ENCODE assay signal across 6 cellular contexts in genomic region chr3:136551530-136551929, GRCh38.
DNase-seq lines count a peak whose midpoint lies in the region; ATAC-seq, FAIRE-seq and TF ChIP-seq lines count a peak whose summit lies in the region.
"Not testable (repeated sequence)": the region's sequence is repeated elsewhere in the genome, so short reads cannot be mapped to it uniquely, and the experiment has no call there.

No MANE protein-coding gene starts in this region.

- H3K4me2 ChIP-seq in H1 (ENCODE audit: insufficient read depth in 1 of 2, low read depth in 2 of 2, low read length in 2 of 2): not testable (repeated sequence)

- not testable (repeated sequence) for H3K36me3 ChIP-seq in H1 (ENCODE audit: control insufficient read depth in 2 of 4, insufficient read depth in 4 of 4, low read length in 3 of 4)

- DNase-seq in GM18507 (ENCODE audit: extremely low spot score, insufficient read length, low read depth); WTC11 (ENCODE audit: low spot score); central memory CD8-positive, alpha-beta T cell (ENCODE audit: low spot score in 2 of 2); H1 (ENCODE audit: low read depth in 1 of 2, low spot score in 2 of 2); natural killer cell: not testable (repeated sequence)
- peak; percentile 36 for DNase-seq in NCI-H1436 (lab: John Stamatoyannopoulos, UW)

- not testable (repeated sequence) for ATAC-seq in WTC11; central memory CD8-positive, alpha-beta T cell (replicated peaks; ENCODE audit: extremely low read depth, poor library complexity, severe bottlenecking); natural killer cell

- not testable (repeated sequence) for H3K27me3 Mint-ChIP-seq in WTC11 (ENCODE audit: low read depth); central memory CD8-positive, alpha-beta T cell; natural killer cell (ENCODE audit: low read depth in 2 of 2)

- H3K23me2 ChIP-seq in H1 (ENCODE audit: low read depth, low read length): not testable (repeated sequence)

- POLR2A ChIA-PET in WTC11 (lab: Charles Lee); H1 (lab: Charles Lee; ENCODE audit: partially characterized antibody): not testable (repeated sequence)

- H3K36me3 Mint-ChIP-seq in WTC11, natural killer cell: not testable (repeated sequence)
- peaks cover 13% of the 10 kb centered on the region for H3K36me3 Mint-ChIP-seq in central memory CD8-positive, alpha-beta T cell (ENCODE audit: insufficient read depth)

- H2BK5ac ChIP-seq in H1 (ENCODE audit: low read depth, low read length): not testable (repeated sequence)

- not testable (repeated sequence) for H3K79me2 ChIP-seq in H1 (ENCODE audit: control insufficient read depth in 1 of 2, insufficient read depth in 2 of 2, low read length in 2 of 2)

- CTCF ChIA-PET in WTC11 (lab: Charles Lee); H1 (lab: Charles Lee; ENCODE audit: partially characterized antibody): not testable (repeated sequence)

- H3K4me3 Mint-ChIP-seq in WTC11; central memory CD8-positive, alpha-beta T cell; natural killer cell: not testable (repeated sequence)

- H2AK5ac ChIP-seq in H1 (ENCODE audit: low read depth, low read length): not testable (repeated sequence)

- not testable (repeated sequence) for H3K4me3 ChIP-seq in H1 (ENCODE audit: extremely low read depth in 1 of 4, insufficient read depth in 2 of 4, low read depth in 3 of 4, low read length in 4 of 4)

- TF ChIP-seq RAD21 in H1 (IDR thresholded peaks at IDR 0.05 in 1 of 2, conservative IDR thresholded peaks at IDR 0.05 in 1 of 2; ENCODE audit: low read depth in 2 of 2, low read length in 2 of 2): not testable (repeated sequence)

- 100% methylated on average over 2 of the region's 2 CpGs; no CpG with 5 or more reads in 1 of the 2 experiments for WGBS in H1 (ENCODE audit: extremely low coverage in 1 of 2, insufficient coverage in 1 of 2, insufficient read length in 1 of 2, insufficient replicate concordance in 2 of 2, low coverage in 1 of 2, low lambda C conversion rate in 2 of 2, missing lambda C conversion rate in 1 of 2), 2 experiments

- not testable (repeated sequence) for TF ChIP-seq CTCF in WTC11 (IDR thresholded peaks at IDR 0.05); H1 (IDR thresholded peaks at IDR 0.05; ENCODE audit: control extremely low read depth in 1 of 3, insufficient read depth in 1 of 3, low read depth in 1 of 3, low read length in 3 of 3); natural killer cell (IDR thresholded peaks at IDR 0.05)

- TF ChIP-seq EP300 in H1 (IDR thresholded peaks at IDR 0.05; ENCODE audit: borderline replicate concordance in 1 of 2, low read depth in 2 of 2, low read length in 2 of 2): not testable (repeated sequence)

- not testable (repeated sequence) for H3K18ac ChIP-seq in H1 (ENCODE audit: extremely low read depth, low read length)

- not testable (repeated sequence) for H3K27ac ChIP-seq in H1 (ENCODE audit: low read depth, low read length)

- not testable (repeated sequence) for H2BK120ac ChIP-seq in H1 (replicated peaks; ENCODE audit: low read depth, low read length)

- H3K9me3 Mint-ChIP-seq in WTC11; central memory CD8-positive, alpha-beta T cell; natural killer cell: not testable (repeated sequence)

- not testable (repeated sequence) for H3K4ac ChIP-seq in H1 (replicated peaks; ENCODE audit: insufficient read length, low read depth, low read length)

- H4K20me1 ChIP-seq in H1 (replicated peaks in 1 of 2; ENCODE audit: control insufficient read depth in 1 of 2, insufficient read depth in 2 of 2, low read length in 2 of 2): not testable (repeated sequence)

- not testable (repeated sequence) for H2BK20ac ChIP-seq in H1 (ENCODE audit: low read length)

- not testable (repeated sequence) for H3K14ac ChIP-seq in H1 (ENCODE audit: insufficient read length)

- H3K56ac ChIP-seq in H1 (replicated peaks; ENCODE audit: insufficient read length, low read depth, low read length): not testable (repeated sequence)

- H3K79me1 ChIP-seq in H1 (ENCODE audit: low read depth, low read length): not testable (repeated sequence)

- H2AFZ ChIP-seq in H1 (ENCODE audit: low read length): not testable (repeated sequence)

- peaks cover 31% of the 10 kb centered on the region for H3K4me1 Mint-ChIP-seq in WTC11
- H3K4me1 Mint-ChIP-seq in central memory CD8-positive, alpha-beta T cell: peaks cover 17% of the 10 kb centered on the region
- peaks cover 6 to 27% of the 10 kb centered on the region in 2 donors for H3K4me1 Mint-ChIP-seq in natural killer cell

- intact Hi-C loops in natural killer cell (cut with micrococcal nuclease): not testable (repeated sequence)

- peak; percentile 9 for FAIRE-seq in GM18507 (lab: Jason Lieb, UNC)
- not testable (repeated sequence) for FAIRE-seq in H1 (lab: Jason Lieb, UNC)

- not testable (repeated sequence) for TF ChIP-seq POLR2A in H1 (IDR thresholded peaks at IDR 0.05; ENCODE audit: control extremely low read depth in 1 of 2, low read depth in 2 of 2, low read length in 2 of 2)

- H2BK15ac ChIP-seq in H1 (ENCODE audit: low read length): not testable (repeated sequence)

- H2BK12ac ChIP-seq in H1 (ENCODE audit: low read depth, low read length): not testable (repeated sequence)

- not testable (repeated sequence) for H4K8ac ChIP-seq in H1 (ENCODE audit: extremely low read depth, insufficient read depth, low read length)

- not testable (repeated sequence) for H3K23ac ChIP-seq in H1 (ENCODE audit: insufficient read length)

- H3K27me3 ChIP-seq in H1 (replicated peaks in 1 of 4; ENCODE audit: control insufficient read depth in 3 of 4, extremely low read depth in 1 of 4, insufficient read depth in 3 of 4, low read length in 3 of 4): not testable (repeated sequence)

- H3K9ac ChIP-seq in H1 (replicated peaks in 1 of 4; ENCODE audit: extremely low read depth in 1 of 4, low read depth in 3 of 4, low read length in 3 of 4): not testable (repeated sequence)

- not testable (repeated sequence) for H4K5ac ChIP-seq in H1 (ENCODE audit: insufficient read length, low read depth, low read length)

- not testable (repeated sequence) for H3K4me1 ChIP-seq in H1 (replicated peaks in 1 of 4; ENCODE audit: control insufficient read depth in 3 of 4, insufficient read depth in 4 of 4, low read length in 3 of 4)

- H4K91ac ChIP-seq in H1 (replicated peaks; ENCODE audit: insufficient read length, low read length): not testable (repeated sequence)

- not testable (repeated sequence) for H3K27ac Mint-ChIP-seq in WTC11
- peak overlapping the region; percentile 86 for H3K27ac Mint-ChIP-seq in central memory CD8-positive, alpha-beta T cell (ENCODE audit: low read depth)
- H3K27ac Mint-ChIP-seq in natural killer cell: peak overlapping the region; percentile 27 to 65

- H3K9me3 ChIP-seq in H1 (ENCODE audit: insufficient read depth in 2 of 2, low read depth in 1 of 2, low read length in 1 of 2): not testable (repeated sequence)

TF ChIP-seq in WTC11, 78 proteins besides CTCF, POLR2A, EP300 and RAD21:
- TF ChIP-seq GTF2I (CRISPR knock-in tag; conservative IDR thresholded peaks at IDR 0.05) (peak; percentile 39; the same call in 1 of the 2 replicates), ZNF121 (CRISPR knock-in tag; IDR thresholded peaks at IDR 0.05) (peak; percentile 93)

TF ChIP-seq in H1, 55 proteins besides CTCF, POLR2A, EP300 and RAD21:
- TF ChIP-seq KDM1A (IDR thresholded peaks at IDR 0.05; ENCODE audit: borderline replicate concordance, low read length): 0 out of 2 replicates have a peak, but pooled peaks have one; percentile 62
